23 cellular contexts compared by ENCODE assay signal in the genomic region with DNA sequence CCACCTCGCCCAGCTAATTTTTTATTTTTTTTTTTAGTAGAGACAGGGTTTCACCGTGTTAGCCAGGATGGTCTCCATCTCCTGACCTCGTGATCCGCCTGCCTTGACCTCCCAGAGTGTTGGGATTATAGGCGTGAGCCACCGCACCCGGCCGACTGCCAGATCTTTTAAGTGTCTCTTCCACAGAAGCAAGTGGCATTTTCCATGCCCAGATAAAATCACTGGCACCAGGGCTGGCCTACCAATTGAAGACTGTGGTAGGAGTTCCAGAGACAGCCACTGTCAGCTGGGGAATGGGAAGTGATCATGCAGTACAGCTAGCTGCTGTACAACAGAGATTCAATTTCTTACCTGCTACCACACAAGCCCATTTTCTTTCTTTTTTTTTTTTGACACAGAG. TPM values are rescaled to one million over a fixed set of nuclear protein-coding genes. Genes with fewer than 3 reads are reported as not detected.
DNase-seq lines count a peak whose midpoint lies in the region; ATAC-seq and TF ChIP-seq lines count a peak whose summit lies in the region.
"Had no signal": no experiment of that assay in that cellular context is flagged by ENCODE, and none has a peak within 500 bp of the region (broad histone marks: within the 10 kb centered on the region; RNA-seq: fewer than 3 reads in every experiment).

No MANE protein-coding gene starts in this region.

- DNase-seq in activated naive CD8-positive, alpha-beta T cell treated with anti-CD3 and anti-CD28 coated beads, Interleukin-2, amount 10 ng/mL, durations not matched to agents 7 days and 5 days = peak; percentile 9
- DNase-seq in activated naive CD8-positive, alpha-beta T cell treated with anti-CD3 and anti-CD28 coated beads for 36 hours = no peak
- DNase-seq in GM23338 (ENCODE audit: low spot score) (no peak), T-helper 17 cell (no peak), sciatic nerve (ENCODE audit: low spot score) (peak; percentile 45), NCI-H1930 (lab: John Stamatoyannopoulos, UW) (no peak), amniotic stem cell (lab: John Stamatoyannopoulos, UW) (no peak)
- DNase-seq: C1 segment of cervical spinal cord; CD4-positive, alpha-beta memory T cell; COR-L47; DMS53; GOT3; HFFc6; NCI-H1105 treated with DMSO at 0.1 percent for 48 hours; NCI-H146; NCI-H2029; NCI-H446 treated with DMSO at 0.1 percent for 48 hours; NCI-H526; SJCRH30 had no signal

- H3K27me3 Mint-ChIP-seq in activated naive CD8-positive, alpha-beta T cell treated with anti-CD3 and anti-CD28 coated beads, Interleukin-2, amount 10 ng/mL, durations not matched to agents 7 days and 5 days = no peaks in the 10 kb centered on the region
- H3K27me3 Mint-ChIP-seq in activated naive CD8-positive, alpha-beta T cell treated with anti-CD3 and anti-CD28 coated beads for 36 hours = no peaks in the 10 kb centered on the region
- H3K27me3 Mint-ChIP-seq in GM23338 (ENCODE audit: insufficient read depth, low read depth, poor library complexity) (peaks cover 9% of the 10 kb centered on the region), T-helper 17 cell (no peaks in the 10 kb centered on the region)
- H3K27me3 Mint-ChIP-seq: CD4-positive, alpha-beta memory T cell had no signal

- H3K9me3 Mint-ChIP-seq in activated naive CD8-positive, alpha-beta T cell treated with anti-CD3 and anti-CD28 coated beads, Interleukin-2, amount 10 ng/mL, durations not matched to agents 7 days and 5 days = no peaks in the 10 kb centered on the region
- no peaks in the 10 kb centered on the region for H3K9me3 Mint-ChIP-seq in activated naive CD8-positive, alpha-beta T cell treated with anti-CD3 and anti-CD28 coated beads for 36 hours
- H3K9me3 Mint-ChIP-seq in GM23338 = no peaks in the 10 kb centered on the region
- H3K9me3 Mint-ChIP-seq: HFFc6 had no signal

- no peaks in the 10 kb centered on the region for H3K27me3 ChIP-seq in GM23338 (ENCODE audit: insufficient read depth)
- H3K27me3 ChIP-seq: SJCRH30 had no signal

- no peaks in the 10 kb centered on the region for H3K9me3 ChIP-seq in T-helper 17 cell (ENCODE audit: control insufficient read depth, low read length, poor library complexity, severe bottlenecking)
- H3K9me3 ChIP-seq: HAP-1, SJCRH30 had no signal

- TF ChIP-seq CTCF in GM23338 (conservative IDR thresholded peaks at IDR 0.05; ENCODE audit: low read depth in 2 of 2) = no peak

- H2AFZ ChIP-seq in GM23338 = no peak overlapping the region

- H3K4me3 ChIP-seq in GM23338 = no peak overlapping the region
- H3K4me3 ChIP-seq: HAP-1, K562, SJCRH30 had no signal

- H3K36me3 Mint-ChIP-seq in activated naive CD8-positive, alpha-beta T cell treated with anti-CD3 and anti-CD28 coated beads, Interleukin-2, amount 10 ng/mL, durations not matched to agents 7 days and 5 days = peaks cover 45% of the 10 kb centered on the region
- peaks cover 50% of the 10 kb centered on the region for H3K36me3 Mint-ChIP-seq in activated naive CD8-positive, alpha-beta T cell treated with anti-CD3 and anti-CD28 coated beads for 36 hours
- H3K36me3 Mint-ChIP-seq in GM23338 (ENCODE audit: low read depth) (peaks cover 97% of the 10 kb centered on the region), T-helper 17 cell (ENCODE audit: low read depth) (peaks cover 11% of the 10 kb centered on the region)

- no peak overlapping the region for H3K4me2 ChIP-seq in GM23338

- POLR2A ChIA-PET in activated naive CD8-positive, alpha-beta T cell treated with anti-CD3 and anti-CD28 coated beads, Interleukin-2, amount 10 ng/mL, durations not matched to agents 7 days and 5 days (lab: Charles Lee) = interaction anchor here (0.8 to 1.0 kb wide), 2 partner anchors 17 to 20 kb away, joined by 3 to 7 read pairs; no protein-coding TSS in a partner anchor

- no peaks in the 10 kb centered on the region for H3K79me2 ChIP-seq in GM23338 (replicated peaks; ENCODE audit: insufficient read depth)

- H3F3A ChIP-seq in GM23338 (replicated peaks; ENCODE audit: low read depth) = peaks cover 23% of the 10 kb centered on the region

- peaks cover 79% of the 10 kb centered on the region for H3K36me3 ChIP-seq in GM23338 (ENCODE audit: insufficient read depth)

- H3K9me2 ChIP-seq in GM23338 (ENCODE audit: insufficient read depth) = no peaks in the 10 kb centered on the region

- H3K27ac ChIP-seq in GM23338 (ENCODE audit: low read depth) = 0 out of 2 replicates have a peak overlapping the region, but pooled peaks have one; percentile 55
- H3K27ac ChIP-seq: SJCRH30 had no signal

- peaks cover 3% of the 10 kb centered on the region for H3K4me1 Mint-ChIP-seq in activated naive CD8-positive, alpha-beta T cell treated with anti-CD3 and anti-CD28 coated beads, Interleukin-2, amount 10 ng/mL, durations not matched to agents 7 days and 5 days
- H3K4me1 Mint-ChIP-seq in activated naive CD8-positive, alpha-beta T cell treated with anti-CD3 and anti-CD28 coated beads for 36 hours = peaks cover 10% of the 10 kb centered on the region
- H3K4me1 Mint-ChIP-seq in GM23338 = no peaks in the 10 kb centered on the region
- H3K4me1 Mint-ChIP-seq in T-helper 17 cell = peaks cover 4% of the 10 kb centered on the region
- H3K4me1 Mint-ChIP-seq: CD4-positive, alpha-beta memory T cell had no signal

- peaks cover 39% of the 10 kb centered on the region for H4K20me1 ChIP-seq in GM23338 (replicated peaks; ENCODE audit: insufficient read depth)

- no peaks in the 10 kb centered on the region for H3K4me1 ChIP-seq in GM23338 (ENCODE audit: insufficient read depth)
- H3K4me1 ChIP-seq: HAP-1 had no signal

- H3K4me3 Mint-ChIP-seq in activated naive CD8-positive, alpha-beta T cell treated with anti-CD3 and anti-CD28 coated beads, Interleukin-2, amount 10 ng/mL, durations not matched to agents 7 days and 5 days = no peak overlapping the region
- no peak overlapping the region for H3K4me3 Mint-ChIP-seq in activated naive CD8-positive, alpha-beta T cell treated with anti-CD3 and anti-CD28 coated beads for 36 hours
- no peak overlapping the region for H3K4me3 Mint-ChIP-seq in GM23338
- no peak overlapping the region for H3K4me3 Mint-ChIP-seq in T-helper 17 cell
- H3K4me3 Mint-ChIP-seq: CD4-positive, alpha-beta memory T cell; HFFc6 had no signal

- intact Hi-C loops in sciatic nerve (cut with DNase I) = no loop called here

- no peak for ATAC-seq in activated naive CD8-positive, alpha-beta T cell treated with anti-CD3 and anti-CD28 coated beads, Interleukin-2, amount 10 ng/mL, durations not matched to agents 7 days and 5 days (ENCODE audit: low read depth)
- ATAC-seq in GM23338 = no peak
- no peak for ATAC-seq in T-helper 17 cell
- no peak for ATAC-seq in sciatic nerve
- ATAC-seq: HepG2, K562, SK-N-SH treated with all-trans-retinoic acid at 6 μM for 48 hours had no signal

- H3K27ac Mint-ChIP-seq in activated naive CD8-positive, alpha-beta T cell treated with anti-CD3 and anti-CD28 coated beads, Interleukin-2, amount 10 ng/mL, durations not matched to agents 7 days and 5 days = no peak overlapping the region
- H3K27ac Mint-ChIP-seq in activated naive CD8-positive, alpha-beta T cell treated with anti-CD3 and anti-CD28 coated beads for 36 hours = no peak overlapping the region
- H3K27ac Mint-ChIP-seq in GM23338 = no peak overlapping the region
- peak overlapping the region; percentile 6 for H3K27ac Mint-ChIP-seq in T-helper 17 cell
- H3K27ac Mint-ChIP-seq: HFFc6 had no signal

TF ChIP-seq in GM23338, 12 proteins besides CTCF, POLR2A, EP300 and RAD21 (continues in another document):
- no peak for TF ChIP-seq CREB1 (CRISPR knock-in tag; IDR thresholded peaks at IDR 0.05; ENCODE audit: low read depth)

RNA-seq across cellular contexts. Expression of gene CNP, which starts 17.9 kb away (rescaled TPM):
- 10 to 100 TPM; 75.8 to 83.0 TPM for total RNA-seq in activated naive CD8-positive, alpha-beta T cell treated with anti-CD3 and anti-CD28 coated beads, Interleukin-2, amount 10 ng/mL, durations not matched to agents 7 days and 5 days
- total RNA-seq in activated naive CD8-positive, alpha-beta T cell treated with anti-CD3 and anti-CD28 coated beads for 36 hours = 10 to 100 TPM; 64.9 to 66.6 TPM
- total RNA-seq in GM23338 (2014; rRNA removed; shearing (Covaris generic)) = 40.3 and 47.8 TPM in 2 replicates
- 28.3 and 30.8 TPM in 2 replicates for polyA plus RNA-seq in GM23338 (2016; fragmentation: Nextera tagmentation; extraction: Ambion mirVana)
- total RNA-seq in T-helper 17 cell (10 to 100 TPM; 21.0 to 23.4 TPM), sciatic nerve (393 TPM)

RNA-seq across cellular contexts. Expression of gene DNAJC7, which starts 32.8 kb away (rescaled TPM):
- total RNA-seq in activated naive CD8-positive, alpha-beta T cell treated with anti-CD3 and anti-CD28 coated beads, Interleukin-2, amount 10 ng/mL, durations not matched to agents 7 days and 5 days = 10 to 100 TPM; 86.7 to 93.7 TPM
- 100 to 1,000 TPM; 103 to 106 TPM for total RNA-seq in activated naive CD8-positive, alpha-beta T cell treated with anti-CD3 and anti-CD28 coated beads for 36 hours
- total RNA-seq in GM23338 (2014; rRNA removed; shearing (Covaris generic)) = 119 and 139 TPM in 2 replicates
- 136 and 141 TPM in 2 replicates for polyA plus RNA-seq in GM23338 (2016; fragmentation: Nextera tagmentation; extraction: Ambion mirVana)
- total RNA-seq in T-helper 17 cell = 100 to 1,000 TPM; 113 to 124 TPM
- total RNA-seq in sciatic nerve = 95.0 TPM

RNA-seq across cellular contexts. Expression of gene NKIRAS2, which starts 35.4 kb away (rescaled TPM):
- total RNA-seq in activated naive CD8-positive, alpha-beta T cell treated with anti-CD3 and anti-CD28 coated beads, Interleukin-2, amount 10 ng/mL, durations not matched to agents 7 days and 5 days = 10 to 100 TPM; 19.8 to 27.2 TPM
- 10 to 100 TPM; 20.3 to 25.0 TPM for total RNA-seq in activated naive CD8-positive, alpha-beta T cell treated with anti-CD3 and anti-CD28 coated beads for 36 hours
- total RNA-seq in GM23338 (2014; rRNA removed; shearing (Covaris generic)) = 42.5 and 52.9 TPM in 2 replicates
- 31.3 and 31.7 TPM in 2 replicates for polyA plus RNA-seq in GM23338 (2016; fragmentation: Nextera tagmentation; extraction: Ambion mirVana)
- total RNA-seq in T-helper 17 cell (10 to 100 TPM; 14.3 to 15.6 TPM), sciatic nerve (18.9 TPM)

RNA-seq across cellular contexts. Expression of gene ODAD4, which starts 54.0 kb away (rescaled TPM):
- under 1 TPM; 0.65 to 0.72 TPM for total RNA-seq in activated naive CD8-positive, alpha-beta T cell treated with anti-CD3 and anti-CD28 coated beads, Interleukin-2, amount 10 ng/mL, durations not matched to agents 7 days and 5 days
- under 1 TPM; 0.58 to 0.84 TPM for total RNA-seq in activated naive CD8-positive, alpha-beta T cell treated with anti-CD3 and anti-CD28 coated beads for 36 hours
- total RNA-seq in GM23338 (2014; rRNA removed; shearing (Covaris generic)) = 0.12 and 1.8 TPM in 2 replicates
- polyA plus RNA-seq in GM23338 (2016; fragmentation: Nextera tagmentation; extraction: Ambion mirVana) = 0.54 and 1.7 TPM in 2 replicates
- total RNA-seq in T-helper 17 cell (1 to 10 TPM; 3.7 to 4.3 TPM), sciatic nerve (2.9 TPM)

Comparison
In these comparisons a context has a peak if more than half of its experiments do, and no peak if none do; other contexts are left out.
1. DNase-seq: peak in activated naive CD8-positive, alpha-beta T cell treated with anti-CD3 and anti-CD28 coated beads, Interleukin-2, amount 10 ng/mL, durations not matched to agents 7 days and 5 days (single experiment) and sciatic nerve (single experiment); none in activated naive CD8-positive, alpha-beta T cell treated with anti-CD3 and anti-CD28 coated beads for 36 hours (single experiment), GM23338 (single experiment), T-helper 17 cell (0 of 3), NCI-H1930 (0 of 2) and amniotic stem cell (single experiment).